Comparison of ENCODE assay signal across 9 cellular contexts in the genomic region with DNA sequence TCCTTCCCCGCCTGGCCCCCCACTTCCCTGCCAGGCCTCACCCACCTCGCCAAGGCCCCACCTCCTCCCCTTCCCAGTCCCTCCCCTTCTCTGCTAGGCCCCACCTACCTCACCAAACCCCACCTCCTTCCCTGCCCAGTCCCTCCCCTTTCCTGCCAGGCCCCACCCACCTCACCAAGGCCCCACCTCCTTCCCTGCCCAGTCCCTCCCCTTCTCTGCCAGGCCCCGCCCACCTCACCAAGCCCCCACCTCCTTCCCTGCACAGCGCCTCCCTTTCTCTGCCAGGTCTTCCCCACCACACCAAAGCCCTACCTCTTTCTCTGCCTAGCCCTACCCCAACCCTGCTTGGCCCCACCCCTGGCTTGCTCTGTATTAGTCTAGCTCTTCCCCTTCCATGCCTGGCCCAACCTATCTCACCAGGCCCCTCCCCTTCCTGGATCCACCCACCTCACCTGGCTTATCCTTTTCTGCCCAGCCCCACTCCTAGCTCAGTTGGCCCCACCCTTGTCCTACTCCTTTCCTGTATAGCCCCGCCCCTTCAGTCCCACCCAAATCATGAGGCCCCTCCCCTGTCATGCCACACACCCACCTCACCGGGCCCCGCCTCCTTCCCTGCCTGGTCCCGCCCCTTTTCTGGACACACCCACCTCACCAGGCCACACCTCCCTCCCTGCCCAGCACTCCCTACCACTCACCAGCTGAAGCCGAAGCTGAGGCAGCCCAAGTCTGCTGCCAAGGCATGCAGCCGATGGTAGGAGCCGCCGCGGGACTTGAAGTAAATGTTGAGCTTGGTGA. TPM values are rescaled to one million over a fixed set of nuclear protein-coding genes. Genes with fewer than 3 reads are reported as not detected.
A peak's percentile ranks its signal among the peaks of the same experiment; 100 is the strongest.
DNase-seq lines count a peak whose midpoint lies in the region; ATAC-seq, FAIRE-seq and TF ChIP-seq lines count a peak whose summit lies in the region.
"Had no signal": no experiment of that assay in that cellular context is flagged by ENCODE, and none has a peak within 500 bp of the region (broad histone marks: within the 10 kb centered on the region; RNA-seq: fewer than 3 reads in every experiment).

No MANE protein-coding gene starts in this region.

- no peak overlapping the region for H2BK12ac ChIP-seq in H1 (ENCODE audit: low read depth, low read length)

- H4K8ac ChIP-seq in H1 (ENCODE audit: extremely low read depth, insufficient read depth, low read length) = no peak overlapping the region

- in situ Hi-C loops in transverse colon (cut with MboI; ENCODE audit: low pct_ligation_motif_present in 1 of 4, low pct_unique_long_range_greater_than_20kb in 1 of 4, low sequenced_read_pairs in 3 of 4) = no loop called here

- TF ChIP-seq EP300 in H1 (IDR thresholded peaks at IDR 0.05; ENCODE audit: borderline replicate concordance in 1 of 2, low read depth in 2 of 2, low read length in 2 of 2) (no peak), transverse colon (IDR thresholded peaks at IDR 0.05; ENCODE audit: low read depth) (no peak)

- H3K79me2 ChIP-seq in OCI-LY7 (ENCODE audit: insufficient read depth, low read depth, low read length) = no peaks in the 10 kb centered on the region
- H3K79me2 ChIP-seq in H1 (ENCODE audit: control insufficient read depth in 1 of 2, insufficient read depth in 2 of 2, low read length in 2 of 2) = no peaks in the 10 kb centered on the region
- H3K79me2 ChIP-seq in hepatocyte = no peaks in the 10 kb centered on the region

- 0 out of 7 replicates have a peak overlapping the region, but pooled peaks of 2 of the 4 experiments have one; percentile 16 to 43 for H3K9ac ChIP-seq in H1 (replicated peaks in 1 of 4; ENCODE audit: extremely low read depth in 1 of 4, low read depth in 3 of 4, low read length in 3 of 4)

- H3K4me1 ChIP-seq in right cardiac atrium (ENCODE audit: control insufficient read depth, insufficient read depth, low read length) (no peaks in the 10 kb centered on the region), OCI-LY7 (ENCODE audit: insufficient read depth, low read length, poor library complexity, severe bottlenecking) (no peaks in the 10 kb centered on the region), H1 (replicated peaks in 1 of 4; ENCODE audit: control insufficient read depth in 3 of 4, insufficient read depth in 4 of 4, low read length in 3 of 4) (no peaks in the 10 kb centered on the region; a peak in 4 of 7 replicates), transverse colon (peaks cover 0 to 11% (median 5%) of the 10 kb centered on the region in 4 donors), hepatocyte (ENCODE audit: insufficient read depth) (no peaks in the 10 kb centered on the region)

- no peak overlapping the region for H3K23ac ChIP-seq in H1 (ENCODE audit: insufficient read length)

- H4K5ac ChIP-seq in H1 (ENCODE audit: insufficient read length, low read depth, low read length) = no peak overlapping the region

- intact Hi-C loops in right cardiac atrium (cut with DNase I) (no loop called here), cardiac septum (cut with DNase I) (no loop called here), OCI-LY7 (cut with micrococcal nuclease; ENCODE audit: unreplicated experiment) (no loop called here), transverse colon (cut with DNase I; ENCODE audit: low total_unique reads) (no loop called here), posterior vena cava (cut with DNase I) (no loop called here)

- H3K4me2 ChIP-seq in OCI-LY7 (ENCODE audit: low read length) (no peak overlapping the region), H1 (ENCODE audit: insufficient read depth in 1 of 2, low read depth in 2 of 2, low read length in 2 of 2) (no peak overlapping the region), hepatocyte (no peak overlapping the region)

- H3K14ac ChIP-seq in H1 (ENCODE audit: insufficient read length) = no peak overlapping the region

- H2AFZ ChIP-seq in OCI-LY7 (ENCODE audit: low read length) (no peak overlapping the region), H1 (ENCODE audit: low read length) (no peak overlapping the region), hepatocyte (no peak overlapping the region)

- H3K36me3 ChIP-seq in OCI-LY7 (ENCODE audit: insufficient read depth, low read length) (no peaks in the 10 kb centered on the region; the same call in 1 of the 2 replicates), H1 (ENCODE audit: control insufficient read depth in 2 of 4, insufficient read depth in 4 of 4, low read length in 3 of 4) (peaks cover 0 to 17% (median 4%) of the 10 kb centered on the region in 4 experiments; a peak in 4 of 8 replicates), transverse colon (no peaks in the 10 kb centered on the region), hepatocyte (replicated peaks; ENCODE audit: insufficient read depth, low read depth) (no peaks in the 10 kb centered on the region)

- H2BK5ac ChIP-seq in H1 (ENCODE audit: low read depth, low read length) = no peak overlapping the region

- H2BK15ac ChIP-seq in H1 (ENCODE audit: low read length) = no peak overlapping the region

- H3K9me3 ChIP-seq in right cardiac atrium (ENCODE audit: control insufficient read depth, low read length) (no peaks in the 10 kb centered on the region), OCI-LY7 (ENCODE audit: low read length) (no peaks in the 10 kb centered on the region), H1 (ENCODE audit: insufficient read depth in 2 of 2, low read depth in 1 of 2, low read length in 1 of 2) (no peaks in the 10 kb centered on the region; a peak in 1 of 4 replicates), transverse colon (no peaks in the 10 kb centered on the region), hepatocyte (ENCODE audit: low read depth) (no peaks in the 10 kb centered on the region)

- H3K18ac ChIP-seq in H1 (ENCODE audit: extremely low read depth, low read length) = no peak overlapping the region

- H2AK5ac ChIP-seq in H1 (ENCODE audit: low read depth, low read length) = no peak overlapping the region

- H3K27ac ChIP-seq in right cardiac atrium (ENCODE audit: low read length) (no peak overlapping the region), OCI-LY7 (ENCODE audit: low read depth, low read length, poor library complexity, severe bottlenecking) (no peak overlapping the region), H1 (ENCODE audit: low read depth, low read length) (no peak overlapping the region), transverse colon (no peak overlapping the region), hepatocyte (no peak overlapping the region)

- CTCF ChIA-PET in OCI-LY7 (lab: Charles Lee; ENCODE audit: unreplicated experiment) (interaction anchor here (0.6 kb wide), 1 partner anchor 29 kb away, joined by 3 read pairs; no protein-coding TSS in a partner anchor), H1 (lab: Charles Lee; ENCODE audit: partially characterized antibody) (interaction anchor here (0.6 to 0.9 kb wide), 3 partner anchors 11 to 414 kb away, joined by 3 to 5 read pairs (median 3); a partner anchor contains a TSS)

- H3K79me1 ChIP-seq in H1 (ENCODE audit: low read depth, low read length) = no peaks in the 10 kb centered on the region

- no peak overlapping the region for H3K4ac ChIP-seq in H1 (replicated peaks; ENCODE audit: insufficient read length, low read depth, low read length)

- H4K91ac ChIP-seq in H1 (replicated peaks; ENCODE audit: insufficient read length, low read length) = no peak overlapping the region

- no peak overlapping the region for H3K56ac ChIP-seq in H1 (replicated peaks; ENCODE audit: insufficient read length, low read depth, low read length)

- no peaks in the 10 kb centered on the region for H3K9me2 ChIP-seq in OCI-LY7 (ENCODE audit: insufficient read depth, low read length)
- H3K9me2 ChIP-seq in hepatocyte (replicated peaks; ENCODE audit: insufficient read depth) = no peaks in the 10 kb centered on the region

- BruUV-seq in OCI-LY7 (replicated peaks; lab: Mats Ljungman, UMichigan) = no TSS peak

- no peak for TF ChIP-seq POLR2A in H1 (IDR thresholded peaks at IDR 0.05; ENCODE audit: control extremely low read depth in 1 of 2, low read depth in 2 of 2, low read length in 2 of 2)
- no peak for TF ChIP-seq POLR2A in transverse colon (IDR thresholded peaks at IDR 0.05)

- 74% methylated on average over 13 of the region's 13 CpGs for WGBS in right cardiac atrium
- 85% methylated on average over 7 of the region's 13 CpGs; no CpG with 5 or more reads in 1 of the 2 experiments for WGBS in H1 (ENCODE audit: extremely low coverage in 1 of 2, insufficient coverage in 1 of 2, insufficient read length in 1 of 2, insufficient replicate concordance in 2 of 2, low coverage in 1 of 2, low lambda C conversion rate in 2 of 2, missing lambda C conversion rate in 1 of 2), 2 experiments
- WGBS in transverse colon (ENCODE audit: low coverage in 1 of 2), 2 donors = 31 to 46% methylated on average over 4 to 11 of the region's 13 CpGs
- 100% methylated on average over 5 of the region's 13 CpGs for WGBS in hepatocyte (ENCODE audit: low lambda C conversion rate, missing lambda C conversion rate)

- TF ChIP-seq CTCF in OCI-LY7 (conservative IDR thresholded peaks at IDR 0.05; ENCODE audit: low read length) (no peak), H1 (IDR thresholded peaks at IDR 0.05; ENCODE audit: control extremely low read depth in 1 of 3, insufficient read depth in 1 of 3, low read depth in 1 of 3, low read length in 3 of 3) (no peak), transverse colon (IDR thresholded peaks at IDR 0.05) (no peak), hepatocyte (IDR thresholded peaks at IDR 0.05; ENCODE audit: poor library complexity) (no peak)

- peak; percentile 51 to 63 for ATAC-seq in right cardiac atrium

- TF ChIP-seq RAD21 in H1 (IDR thresholded peaks at IDR 0.05 in 1 of 2, conservative IDR thresholded peaks at IDR 0.05 in 1 of 2; ENCODE audit: low read depth in 2 of 2, low read length in 2 of 2) = no peak

- H3K23me2 ChIP-seq in H1 (ENCODE audit: low read depth, low read length) = no peaks in the 10 kb centered on the region; the same call in 1 of the 2 replicates

- peak; percentile 50 for FAIRE-seq in H1 (lab: Jason Lieb, UNC)
- FAIRE-seq: astrocyte had no signal

- POLR2A ChIA-PET in OCI-LY7 (lab: Charles Lee) (interaction anchor here (0.6 to 1.2 kb wide), 6 partner anchors 9 to 618 kb away, joined by 3 to 6 read pairs (median 3); no protein-coding TSS in a partner anchor), H1 (lab: Charles Lee; ENCODE audit: partially characterized antibody) (interaction anchor here (0.6 to 2.2 kb wide), 6 partner anchors 10 to 109 kb away, joined by 3 to 7 read pairs (median 4); a partner anchor contains a TSS)

- H2BK120ac ChIP-seq in H1 (replicated peaks; ENCODE audit: low read depth, low read length) = no peak overlapping the region

- H3K4me3 ChIP-seq in right cardiac atrium (ENCODE audit: low read length) (no peak overlapping the region), OCI-LY7 (ENCODE audit: low read depth, low read length, poor library complexity, severe bottlenecking) (no peak overlapping the region), H1 (ENCODE audit: extremely low read depth in 1 of 4, insufficient read depth in 2 of 4, low read depth in 3 of 4, low read length in 4 of 4) (no peak overlapping the region), transverse colon (no peak overlapping the region), hepatocyte (no peak overlapping the region)

- H3K27me3 ChIP-seq in right cardiac atrium (ENCODE audit: control insufficient read depth, insufficient read depth) = no peaks in the 10 kb centered on the region
- no peaks in the 10 kb centered on the region; a peak in 1 of 7 replicates for H3K27me3 ChIP-seq in H1 (replicated peaks in 1 of 4; ENCODE audit: control insufficient read depth in 3 of 4, extremely low read depth in 1 of 4, insufficient read depth in 3 of 4, low read length in 3 of 4)
- H3K27me3 ChIP-seq in transverse colon = no peaks in the 10 kb centered on the region
- H3K27me3 ChIP-seq in hepatocyte = no peaks in the 10 kb centered on the region

- H4K20me1 ChIP-seq in OCI-LY7 (ENCODE audit: insufficient read depth, low read length) (no peaks in the 10 kb centered on the region), H1 (replicated peaks in 1 of 2; ENCODE audit: control insufficient read depth in 1 of 2, insufficient read depth in 2 of 2, low read length in 2 of 2) (peaks cover 2 to 10% of the 10 kb centered on the region in 2 experiments), hepatocyte (ENCODE audit: insufficient read depth, poor library complexity, severe bottlenecking) (no peaks in the 10 kb centered on the region)

- H2BK20ac ChIP-seq in H1 (ENCODE audit: low read length) = no peak overlapping the region

- DNase-seq in right cardiac atrium (peak in 1 of 3 donors; percentile 53), cardiac septum (ENCODE audit: low spot score) (no peak), OCI-LY7 (ENCODE audit: low spot score) (peak; percentile 83), H1 (ENCODE audit: low read depth in 1 of 2, low spot score in 2 of 2) (peak in 1 of 2 experiments; percentile 84), transverse colon (peak; percentile 87), middle frontal gyrus (ENCODE audit: extremely low spot score, low spot score) (no peak), hepatocyte (ENCODE audit: low spot score) (no peak), posterior vena cava (ENCODE audit: low spot score) (no peak)

RNA-seq across cellular contexts. Expression of a gene that starts 16.2 kb away (rescaled TPM):
- total RNA-seq in right cardiac atrium (1 to 10 TPM; 1.1 to 1.9 (median 1.6) TPM), cardiac septum (1.8 TPM), OCI-LY7 (2022) (not detected in 2 replicates), transverse colon (not detected), hepatocyte (3.0 and 5.3 TPM in 2 replicates), posterior vena cava (1 to 10 TPM in 1 of 2 donors, under 1 TPM in 1; 0.38 to 1.5 TPM)
- polyA plus RNA-seq in right cardiac atrium (1.1 TPM), H1 (2011; rRNA removed) (51.0 and 61.6 TPM in 2 replicates), hepatocyte (4.9 and 5.7 TPM in 2 replicates)
- 0.09 TPM in 1 of 2 replicates, not detected in the other for total RNA-seq in OCI-LY7 (2014; rRNA removed; shearing (Covaris generic))
- 18.6 and 23.1 TPM in 2 replicates for total RNA-seq in H1 (2021; fragmentation: NEBNext Ultra II Directional; extraction: Animal tissue kit (Norgen Biotek cat#: 25700))
- 34.1 TPM for polyA plus RNA-seq in H1 (2011; cell fraction: cytosol; rRNA removed)
- polyA plus RNA-seq in H1 (2011; cell fraction: nucleus; rRNA removed) = 63.5 TPM
- polyA plus RNA-seq in H1 (2012, experiment 1 of 2) = 19.7 to 33.8 TPM (median 29.0 TPM) in 4 replicates
- 27.3 TPM for polyA plus RNA-seq in H1 (2012, experiment 2 of 2)
- polyA plus RNA-seq in H1 (2013, experiment 1 of 2) = 24.6 TPM
- polyA plus RNA-seq in H1 (2013, experiment 2 of 2) = 27.4 TPM
- 35.8 and 44.0 TPM in 2 replicates for polyA minus RNA-seq in H1 (2011; rRNA and poly(A)+ RNA removed)
- 12.2 TPM for polyA minus RNA-seq in H1 (2011; cell fraction: cytosol; rRNA and poly(A)+ RNA removed)
- 9.3 TPM for polyA minus RNA-seq in H1 (2011; cell fraction: nucleus; rRNA and poly(A)+ RNA removed)

RNA-seq across cellular contexts. Expression of a gene that starts 39.4 kb away (rescaled TPM):
- total RNA-seq in right cardiac atrium (100 to 1,000 TPM; 108 to 157 (median 146) TPM), cardiac septum (133 TPM), OCI-LY7 (2022) (231 and 256 TPM in 2 replicates), transverse colon (100 to 1,000 TPM; 144 to 268 (median 179) TPM), hepatocyte (222 and 228 TPM in 2 replicates), posterior vena cava (100 to 1,000 TPM; 139 to 141 TPM)
- polyA plus RNA-seq in right cardiac atrium (180 TPM), H1 (2011; rRNA removed) (356 and 420 TPM in 2 replicates), hepatocyte (397 and 413 TPM in 2 replicates)
- total RNA-seq in OCI-LY7 (2014; rRNA removed; shearing (Covaris generic)) = 225 and 255 TPM in 2 replicates
- 178 and 190 TPM in 2 replicates for total RNA-seq in H1 (2021; fragmentation: NEBNext Ultra II Directional; extraction: Animal tissue kit (Norgen Biotek cat#: 25700))
- 301 TPM for polyA plus RNA-seq in H1 (2011; cell fraction: cytosol; rRNA removed)
- 264 TPM for polyA plus RNA-seq in H1 (2011; cell fraction: nucleus; rRNA removed)
- polyA plus RNA-seq in H1 (2012, experiment 1 of 2) = 96.2 to 216 TPM (median 204 TPM) in 4 replicates
- polyA plus RNA-seq in H1 (2012, experiment 2 of 2) = 178 TPM
- 133 TPM for polyA plus RNA-seq in H1 (2013, experiment 1 of 2)
- 137 TPM for polyA plus RNA-seq in H1 (2013, experiment 2 of 2)
- 78.2 and 93.8 TPM in 2 replicates for polyA minus RNA-seq in H1 (2011; rRNA and poly(A)+ RNA removed)
- 107 TPM for polyA minus RNA-seq in H1 (2011; cell fraction: cytosol; rRNA and poly(A)+ RNA removed)
- polyA minus RNA-seq in H1 (2011; cell fraction: nucleus; rRNA and poly(A)+ RNA removed) = 82.4 TPM

RNA-seq across cellular contexts. Expression of a gene that starts 39.7 kb away (rescaled TPM):
- total RNA-seq in right cardiac atrium (10 to 100 TPM; 21.2 to 30.5 (median 27.2) TPM), cardiac septum (22.9 TPM), OCI-LY7 (2022) (53.7 and 63.7 TPM in 2 replicates), transverse colon (10 to 100 TPM; 42.1 to 90.8 (median 50.4) TPM), hepatocyte (45.8 and 46.0 TPM in 2 replicates), posterior vena cava (10 to 100 TPM; 28.8 to 28.9 TPM)
- polyA plus RNA-seq in right cardiac atrium (30.7 TPM), H1 (2011; rRNA removed) (46.5 and 61.0 TPM in 2 replicates), hepatocyte (57.8 and 61.3 TPM in 2 replicates)
- 69.3 and 82.4 TPM in 2 replicates for total RNA-seq in OCI-LY7 (2014; rRNA removed; shearing (Covaris generic))
- 41.3 and 52.3 TPM in 2 replicates for total RNA-seq in H1 (2021; fragmentation: NEBNext Ultra II Directional; extraction: Animal tissue kit (Norgen Biotek cat#: 25700))
- 46.6 TPM for polyA plus RNA-seq in H1 (2011; cell fraction: cytosol; rRNA removed)
- polyA plus RNA-seq in H1 (2011; cell fraction: nucleus; rRNA removed) = 69.7 TPM
- 29.5 to 43.0 TPM (median 38.5 TPM) in 4 replicates for polyA plus RNA-seq in H1 (2012, experiment 1 of 2)
- 53.4 TPM for polyA plus RNA-seq in H1 (2012, experiment 2 of 2)
- 18.1 TPM for polyA plus RNA-seq in H1 (2013, experiment 1 of 2)
- 16.8 TPM for polyA plus RNA-seq in H1 (2013, experiment 2 of 2)
- 34.0 and 34.1 TPM in 2 replicates for polyA minus RNA-seq in H1 (2011; rRNA and poly(A)+ RNA removed)
- 37.3 TPM for polyA minus RNA-seq in H1 (2011; cell fraction: cytosol; rRNA and poly(A)+ RNA removed)
- polyA minus RNA-seq in H1 (2011; cell fraction: nucleus; rRNA and poly(A)+ RNA removed) = 31.5 TPM

RNA-seq across cellular contexts. Expression of a gene that starts 48.0 kb away (rescaled TPM):
- total RNA-seq in right cardiac atrium (10 to 100 TPM; 35.2 to 40.0 (median 36.8) TPM), cardiac septum (40.2 TPM), OCI-LY7 (2022) (113 and 122 TPM in 2 replicates), transverse colon (100 to 1,000 TPM in 1 of 4 donors, 10 to 100 TPM in 3; 84.2 to 153 (median 91.9) TPM), hepatocyte (24.5 and 47.2 TPM in 2 replicates), posterior vena cava (10 to 100 TPM; 45.1 to 56.5 TPM)
- polyA plus RNA-seq in right cardiac atrium (31.4 TPM), H1 (2011; rRNA removed) (46.4 and 77.0 TPM in 2 replicates), hepatocyte (22.2 and 27.0 TPM in 2 replicates)
- 65.2 and 77.2 TPM in 2 replicates for total RNA-seq in OCI-LY7 (2014; rRNA removed; shearing (Covaris generic))
- total RNA-seq in H1 (2021; fragmentation: NEBNext Ultra II Directional; extraction: Animal tissue kit (Norgen Biotek cat#: 25700)) = 62.0 and 64.6 TPM in 2 replicates
- 21.2 TPM for polyA plus RNA-seq in H1 (2011; cell fraction: cytosol; rRNA removed)
- polyA plus RNA-seq in H1 (2011; cell fraction: nucleus; rRNA removed) = 103 TPM
- 27.7 to 47.4 TPM (median 46.0 TPM) in 4 replicates for polyA plus RNA-seq in H1 (2012, experiment 1 of 2)
- polyA plus RNA-seq in H1 (2012, experiment 2 of 2) = 32.1 TPM
- polyA plus RNA-seq in H1 (2013, experiment 1 of 2) = 28.2 TPM
- 27.5 TPM for polyA plus RNA-seq in H1 (2013, experiment 2 of 2)
- polyA minus RNA-seq in H1 (2011; rRNA and poly(A)+ RNA removed) = 70.9 and 84.6 TPM in 2 replicates
- polyA minus RNA-seq in H1 (2011; cell fraction: cytosol; rRNA and poly(A)+ RNA removed) = 56.1 TPM
- 58.3 TPM for polyA minus RNA-seq in H1 (2011; cell fraction: nucleus; rRNA and poly(A)+ RNA removed)

Comparison
In these comparisons a context has a peak if more than half of its experiments do, and no peak if none do; other contexts are left out.
1. DNase-seq: peak in OCI-LY7 (single experiment) and transverse colon (single experiment); none in cardiac septum (single experiment), middle frontal gyrus (single experiment), hepatocyte (single experiment) and posterior vena cava (single experiment).